8 cellular contexts compared by ENCODE assay signal in genomic region chr6:119312875-119313338, GRCh38. TPM values are rescaled to one million over a fixed set of nuclear protein-coding genes. Genes with fewer than 3 reads are reported as not detected.
DNase-seq lines count a peak whose midpoint lies in the region; ATAC-seq and TF ChIP-seq lines count a peak whose summit lies in the region.

No MANE protein-coding gene starts in this region.

- peaks cover 36% of the 10 kb centered on the region for H3K4me1 ChIP-seq in CD8-positive, alpha-beta T cell (ENCODE audit: insufficient read depth, low read length)
- H3K4me1 ChIP-seq in testis = no peaks in the 10 kb centered on the region

- in situ Hi-C loops in KBM-7 (cut with MboI; ENCODE audit: low pct_unique_long_range_greater_than_20kb, low sequenced_read_pairs) = no loop called here

- DNase-seq in CD8-positive, alpha-beta T cell = no peak
- peak; percentile 76 for DNase-seq in KBM-7
- no peak for DNase-seq in testis
- DNase-seq in activated effector memory CD4-positive, alpha-beta T cell treated with anti-CD3 and anti-CD28 coated beads, Interleukin-2, amount 50 U/mL, for 16 hours = no peak
- no peak for DNase-seq in AG20443 (ENCODE audit: low spot score)
- no peak for DNase-seq in Ammon's horn (ENCODE audit: low spot score)

- CTCF ChIA-PET in CD8-positive, alpha-beta T cell (lab: Charles Lee) = interaction anchor here (0.8 to 1.7 kb wide), 2 partner anchors 13 to 134 kb away, joined by 3 read pairs; no protein-coding TSS in a partner anchor

- no peaks in the 10 kb centered on the region for H3K9me3 ChIP-seq in CD8-positive, alpha-beta T cell (ENCODE audit: low read length)
- no peaks in the 10 kb centered on the region for H3K9me3 ChIP-seq in testis

- no peaks in the 10 kb centered on the region for H3K27me3 ChIP-seq in CD8-positive, alpha-beta T cell (ENCODE audit: insufficient read depth, low read length)
- H3K27me3 ChIP-seq in testis = no peaks in the 10 kb centered on the region

- no peaks in the 10 kb centered on the region for H3K36me3 Mint-ChIP-seq in CD8-positive, alpha-beta T cell

- intact Hi-C loops in CD8-positive, alpha-beta T cell (cut with DNase I, micrococcal nuclease) = no loop called here
- intact Hi-C loops in testis (cut with DNase I; ENCODE audit: low total_unique reads) = no loop called here

- H3K27ac Mint-ChIP-seq in CD8-positive, alpha-beta T cell = peak overlapping the region; percentile 70

- no peak overlapping the region for H3K27ac ChIP-seq in CD8-positive, alpha-beta T cell (ENCODE audit: low read depth, low read length)
- H3K27ac ChIP-seq in testis = no peak overlapping the region

- no peaks in the 10 kb centered on the region for H3K36me3 ChIP-seq in CD8-positive, alpha-beta T cell (ENCODE audit: insufficient read depth, low read length)
- H3K36me3 ChIP-seq in testis (ENCODE audit: low read depth, missing control alignments) = no peaks in the 10 kb centered on the region

- H3K27me3 Mint-ChIP-seq in CD8-positive, alpha-beta T cell (ENCODE audit: low read depth) = no peaks in the 10 kb centered on the region

- peak; percentile 30 for ATAC-seq in CD8-positive, alpha-beta T cell
- peak; percentile 46 for ATAC-seq in GM21381 (IDR thresholded peaks at IDR 0.05; ENCODE audit: unreplicated experiment)
- peak; percentile 51 for ATAC-seq in esophagus mucosa

- WGBS in testis, 2 donors = 81 to 85% methylated on average over 4 of the region's 4 CpGs

- no peak for TF ChIP-seq CTCF in CD8-positive, alpha-beta T cell (IDR thresholded peaks at IDR 0.05)
- TF ChIP-seq CTCF in testis (IDR thresholded peaks at IDR 0.05) = no peak

- peak overlapping the region; percentile 63 for H3K4me3 Mint-ChIP-seq in CD8-positive, alpha-beta T cell

- no peak for TF ChIP-seq POLR2A in testis (IDR thresholded peaks at IDR 0.05)

- peaks cover 61% of the 10 kb centered on the region for H3K4me1 Mint-ChIP-seq in CD8-positive, alpha-beta T cell (ENCODE audit: low read depth)

- no peaks in the 10 kb centered on the region for H3K9me3 Mint-ChIP-seq in CD8-positive, alpha-beta T cell

- peak overlapping the region; percentile 16 for H3K4me3 ChIP-seq in CD8-positive, alpha-beta T cell (ENCODE audit: low read depth, low read length)
- H3K4me3 ChIP-seq in testis = no peak overlapping the region

- POLR2A ChIA-PET in CD8-positive, alpha-beta T cell (lab: Charles Lee) = interaction anchor here (2.7 kb wide), 1 partner anchor 34 kb away, joined by 24 read pairs; no protein-coding TSS in a partner anchor

RNA-seq across cellular contexts. Expression of gene MAN1A1, which starts 36.7 kb away (rescaled TPM):
- total RNA-seq in CD8-positive, alpha-beta T cell = 1 to 10 TPM; 8.4 to 8.5 TPM
- total RNA-seq in esophagus mucosa = 4.9 TPM
- 10 to 100 TPM; 12.8 to 21.1 TPM for total RNA-seq in testis
- 15.0 TPM for polyA plus RNA-seq in testis (ENCODE audit: insufficient read depth, low read depth, low replicate concordance)
